Comparison of ENCODE assay signal across 8 cellular contexts in the genomic region with DNA sequence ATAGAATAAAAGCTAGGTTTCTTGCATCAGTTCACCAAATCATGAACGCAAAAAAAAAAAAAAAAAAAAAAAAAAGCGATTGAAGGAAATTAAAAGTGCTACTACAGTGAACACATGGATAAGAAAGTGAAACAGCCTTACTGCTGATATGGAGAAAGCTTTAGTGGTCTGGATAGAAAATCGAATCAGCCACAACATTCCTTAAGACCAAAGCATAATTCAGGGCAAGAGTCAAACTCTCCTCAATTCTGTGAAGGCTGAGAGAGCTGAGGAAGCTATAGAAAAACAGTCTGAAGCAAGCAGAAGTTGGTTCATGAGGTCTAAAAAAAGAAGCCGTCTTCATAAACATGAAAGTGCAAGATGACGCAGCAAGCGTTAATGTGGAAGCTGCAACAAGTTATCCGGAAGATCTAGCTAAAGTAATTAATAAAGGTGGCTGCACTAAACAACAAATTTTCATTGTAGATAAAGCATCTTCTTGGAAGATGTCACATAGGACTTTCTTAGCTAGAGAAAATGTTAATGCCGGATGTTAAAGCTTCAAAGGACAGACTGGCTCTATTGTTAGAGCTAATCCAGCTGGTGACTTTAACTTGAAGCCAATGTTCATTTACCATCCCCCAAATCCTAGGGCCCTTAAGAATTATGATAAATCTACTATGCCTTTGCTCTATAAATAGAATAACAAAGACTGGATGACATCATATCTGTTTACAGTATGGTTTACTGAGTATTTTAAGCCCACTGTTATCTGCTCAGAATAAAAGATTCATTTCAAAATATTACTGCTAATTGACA. TPM values are rescaled to one million over a fixed set of nuclear protein-coding genes. Genes with fewer than 3 reads are reported as not detected.
DNase-seq lines count a peak whose midpoint lies in the region; TF ChIP-seq lines count a peak whose summit lies in the region.

No MANE protein-coding gene starts in this region.

- no peak overlapping the region for H2BK12ac ChIP-seq in H9 (ENCODE audit: insufficient read length, low read depth, low read length)

- H4K91ac ChIP-seq in H9 (ENCODE audit: insufficient read length, low read depth, low read length) = no peak overlapping the region

- H3T11ph ChIP-seq in H9 (ENCODE audit: low read length) = no peak overlapping the region

- H3K27ac Mint-ChIP-seq in chondrocyte (ENCODE audit: unreplicated experiment) = peak overlapping the region; percentile 94
- no peak overlapping the region for H3K27ac Mint-ChIP-seq in immature natural killer cell
- no peak overlapping the region for H3K27ac Mint-ChIP-seq in H9

- no peak overlapping the region for H3K18ac ChIP-seq in H9 (ENCODE audit: insufficient read length, low read depth, low read length)

- no peak overlapping the region for H3K14ac ChIP-seq in H9 (ENCODE audit: insufficient read depth, low read length)

- peaks cover 32% of the 10 kb centered on the region for H3K4me1 ChIP-seq in neuron (ENCODE audit: insufficient read depth, low read length)
- H3K4me1 ChIP-seq in H9 (ENCODE audit: insufficient read depth, low read length) = no peaks in the 10 kb centered on the region; the same call in 1 of the 2 replicates

- H3K4me3 Mint-ChIP-seq in chondrocyte (ENCODE audit: unreplicated experiment) = peak overlapping the region; percentile 61
- no peak overlapping the region for H3K4me3 Mint-ChIP-seq in immature natural killer cell
- H3K4me3 Mint-ChIP-seq in H9 = no peak overlapping the region

- no peak overlapping the region for H2BK5ac ChIP-seq in H9 (ENCODE audit: insufficient read length, low read length)

- H3K36me3 ChIP-seq in neuron (ENCODE audit: insufficient read depth, low read length) = no peaks in the 10 kb centered on the region
- H3K36me3 ChIP-seq in WERI-Rb-1 = no peaks in the 10 kb centered on the region

- H3K9me3 Mint-ChIP-seq in chondrocyte (ENCODE audit: low read depth) (no peaks in the 10 kb centered on the region), immature natural killer cell (peaks cover 0 to 12% (median 0%) of the 10 kb centered on the region in 6 donors), H9 (no peaks in the 10 kb centered on the region)

- no peaks in the 10 kb centered on the region for H3K23me2 ChIP-seq in H9 (ENCODE audit: insufficient read length, low read depth, low read length, poor library complexity, severe bottlenecking)

- no peak overlapping the region for H2BK120ac ChIP-seq in H9 (ENCODE audit: low read depth, low read length, poor library complexity, severe bottlenecking)

- H3K79me1 ChIP-seq in H9 (ENCODE audit: insufficient read depth, low read depth, low read length, poor library complexity, severe bottlenecking) = no peaks in the 10 kb centered on the region

- H3K56ac ChIP-seq in H9 (ENCODE audit: insufficient read length, low read depth, low read length) = no peak overlapping the region

- no peak overlapping the region for H3K4ac ChIP-seq in H9 (ENCODE audit: low read depth, low read length)

- H3K27me3 Mint-ChIP-seq in chondrocyte (ENCODE audit: low read depth) (no peaks in the 10 kb centered on the region), immature natural killer cell (ENCODE audit: low read depth in 3 of 3) (no peaks in the 10 kb centered on the region), H9 (ENCODE audit: low read depth) (no peaks in the 10 kb centered on the region)

- H3K36me3 Mint-ChIP-seq in chondrocyte (ENCODE audit: low read depth) (no peaks in the 10 kb centered on the region), immature natural killer cell (no peaks in the 10 kb centered on the region), H9 (ENCODE audit: insufficient read depth in 1 of 3, low read depth in 3 of 3) (peaks cover 0 to 2% (median 0%) of the 10 kb centered on the region in 3 experiments; a peak in 3 of 7 replicates)

- no peaks in the 10 kb centered on the region for H3K79me2 ChIP-seq in H9 (ENCODE audit: insufficient read depth, low read length)

- H3K9me3 ChIP-seq in neuron (ENCODE audit: low read length) (no peaks in the 10 kb centered on the region), WERI-Rb-1 (ENCODE audit: severe bottlenecking) (no peaks in the 10 kb centered on the region), H9 (ENCODE audit: control insufficient read depth, low read depth, low read length) (no peaks in the 10 kb centered on the region)

- H4K5ac ChIP-seq in H9 (ENCODE audit: insufficient read length, low read depth, low read length) = no peak overlapping the region

- H2BK20ac ChIP-seq in H9 (ENCODE audit: low read depth, low read length, poor library complexity, severe bottlenecking) = no peak overlapping the region

- H3K4me2 ChIP-seq in H9 (ENCODE audit: insufficient read depth, insufficient read length, low read length) = no peak overlapping the region

- TF ChIP-seq CTCF in GM12865 (IDR thresholded peaks at IDR 0.05; ENCODE audit: insufficient read depth, low read depth, low read length, missing control alignments) (no peak), chondrocyte (IDR thresholded peaks at IDR 0.05) (no peak), WERI-Rb-1 (IDR thresholded peaks at IDR 0.05; ENCODE audit: low read depth, low read length) (no peak), H9 (conservative IDR thresholded peaks at IDR 0.05) (no peak)

- H3K4me1 Mint-ChIP-seq in chondrocyte (ENCODE audit: low read depth) = peaks cover 62% of the 10 kb centered on the region
- H3K4me1 Mint-ChIP-seq in immature natural killer cell = no peaks in the 10 kb centered on the region
- H3K4me1 Mint-ChIP-seq in H9 = peaks cover 39 to 43% of the 10 kb centered on the region in 2 experiments

- H2AK5ac ChIP-seq in H9 (ENCODE audit: insufficient read length, low read length) = no peak overlapping the region

- H3K9ac ChIP-seq in H9 (ENCODE audit: extremely low read depth, insufficient read length, low read length) = no peak overlapping the region

- H3K4me3 ChIP-seq in GM12865 (ENCODE audit: low read depth, low read length) = peak overlapping the region; percentile 50
- peak overlapping the region; percentile 35 for H3K4me3 ChIP-seq in neuron (ENCODE audit: low read length)
- H3K4me3 ChIP-seq in WERI-Rb-1 (ENCODE audit: low read depth, low read length) = no peak overlapping the region

- WGBS in H9 (ENCODE audit: extremely low coverage, insufficient read length, low lambda C conversion rate) = no CpG with 5 or more reads among the region's 8 CpGs

- H3K27me3 ChIP-seq in neuron (ENCODE audit: insufficient read depth, low read length) (no peaks in the 10 kb centered on the region), WERI-Rb-1 (ENCODE audit: insufficient read depth, low read depth, severe bottlenecking) (no peaks in the 10 kb centered on the region), H9 (ENCODE audit: insufficient read depth, low read length) (no peaks in the 10 kb centered on the region)

- peak; percentile 78 for DNase-seq in GM12865 (ENCODE audit: low read depth)
- peak; percentile 68 for DNase-seq in M059J (ENCODE audit: low read depth)
- no peak for DNase-seq in chondrocyte (ENCODE audit: low spot score)
- no peak for DNase-seq in WERI-Rb-1
- DNase-seq in immature natural killer cell = no peak
- no peak for DNase-seq in H9
- DNase-seq in activated T-cell treated with anti-CD3 and anti-CD28 coated beads, Interleukin-2, amount 50 U/mL, for 1 hour = no peak

- H3K23ac ChIP-seq in H9 (ENCODE audit: insufficient read length, low read depth, low read length) = no peak overlapping the region

- H3K27ac ChIP-seq in WERI-Rb-1 = no peak overlapping the region
- no peak overlapping the region for H3K27ac ChIP-seq in H9 (ENCODE audit: insufficient read length, low read depth, low read length)

- H2AFZ ChIP-seq in neuron (ENCODE audit: low read depth, low read length) = peak overlapping the region; percentile 63
- no peak overlapping the region for H2AFZ ChIP-seq in H9 (ENCODE audit: low read length)

- H4K20me1 ChIP-seq in H9 (ENCODE audit: control insufficient read depth, insufficient read depth, insufficient read length) = no peaks in the 10 kb centered on the region

- no peak overlapping the region for H2BK15ac ChIP-seq in H9 (ENCODE audit: low read depth, low read length)

- H4K8ac ChIP-seq in H9 (replicated peaks; ENCODE audit: insufficient read length, low read depth, low read length) = no peak overlapping the region

RNA-seq across cellular contexts. Expression of gene P3H2, which starts 19.2 kb away (rescaled TPM):
- total RNA-seq in M059J (2014; rRNA removed; shearing (Covaris generic)) = 95.5 and 147 TPM in 2 replicates
- total RNA-seq in chondrocyte (18.2 to 72.4 TPM (median 21.9 TPM) in 3 replicates), H9 (2021) (41.1 and 41.5 TPM in 2 replicates)
- polyA plus RNA-seq in immature natural killer cell = 1 to 10 TPM in 1 of 3 donors, not detected in 2; 2.2 TPM

Comparison
In these comparisons a context has a peak if more than half of its experiments do, and no peak if none do; other contexts are left out.
1. DNase-seq: peak in GM12865 (single experiment) and M059J (single experiment); none in chondrocyte (single experiment), WERI-Rb-1 (single experiment), immature natural killer cell (0 of 3), H9 (single experiment) and activated T-cell treated with anti-CD3 and anti-CD28 coated beads, Interleukin-2, amount 50 U/mL, for 1 hour (single experiment).